ENCODE assay signal across 27 cellular contexts in genomic region chr11:37459430-37459829, GRCh38.
"Had no signal": no experiment of that assay in that cellular context is flagged by ENCODE, and none has a peak within 500 bp of the region (broad histone marks: within the 10 kb centered on the region; RNA-seq: fewer than 3 reads in every experiment).

No MANE protein-coding gene starts in this region.

- FAIRE-seq: keratinocyte had no signal

- H2AFZ ChIP-seq: neural progenitor cell had no signal

- H3K36me3 ChIP-seq: left lung, lower lobe of right lung, neural progenitor cell, neutrophil, prostate gland, tibial nerve, vagina had no signal

- H3K4me2 ChIP-seq: neural progenitor cell had no signal

- H3K27me3 ChIP-seq: left lung, neural progenitor cell, neutrophil, tibial nerve, vagina had no signal

- ATAC-seq: left colon; left lung; lower lobe of right lung; naive thymus-derived CD8-positive, alpha-beta T cell; right cardiac atrium; sciatic nerve; stimulated activated memory B cell treated with anti-CD40 and anti-IgM and Interleukin-4, amounts not matched to agents 10 μg/mL and 1 μg/mL and 100 μg/mL, for 72 hours; stimulated activated naive CD8-positive, alpha-beta T cell treated with anti-CD3 and anti-CD28 coated beads, Interleukin-15, amount 100 ng/mL, for 72 hours had no signal

- H3K27ac ChIP-seq: left lung, lower lobe of right lung, neural progenitor cell, neutrophil, prostate gland, skin epidermis, tibial nerve, vagina had no signal

- H3K9me3 ChIP-seq: left lung, lower lobe of right lung, neutrophil, prostate gland, tibial nerve, vagina had no signal

- H3K9ac ChIP-seq: neural progenitor cell had no signal

- H3K4me1 ChIP-seq: left lung, lower lobe of right lung, neural progenitor cell, prostate gland, tibial nerve, vagina had no signal

- H3K4me3 ChIP-seq: left lung, lower lobe of right lung, neural progenitor cell, prostate gland, skin epidermis, tibial nerve, vagina had no signal

- DNase-seq: hippocampal formation; kidney glomerular epithelial cell; left colon; left lung; lower lobe of right lung; mammary epithelial cell; mesenchymal stem cell; naive thymus-derived CD8-positive, alpha-beta T cell; occipital lobe; retina; right cardiac atrium; stimulated activated CD4-positive, alpha-beta T cell treated with anti-CD3 and anti-CD28 coated beads, Interleukin-1b, Interleukin-23, amount 100 ng/mL, for 48 hours; stimulated activated CD4-positive, alpha-beta T cell treated with anti-CD3 and anti-CD28 coated beads, Interleukin-2, amount 100 ng/mL, for 48 hours; stimulated activated CD4-positive, alpha-beta T cell treated with anti-CD3 and anti-CD28 coated beads, Interleukin-4, amount 100 ng/mL, for 4 hours; stimulated activated CD8-positive, alpha-beta memory T cell treated with anti-CD3 and anti-CD28 coated beads, Interleukin-4, amount 100 ng/mL, for 48 hours; stimulated activated naive CD4-positive, alpha-beta T cell treated with Interleukin-2 at 50 U/mL for 16 hours; stimulated activated naive CD8-positive, alpha-beta T cell treated with anti-CD3 and anti-CD28 coated beads, Interleukin-15, amount 100 ng/mL, for 72 hours; substantia nigra had no signal
